In the genomic region with DNA sequence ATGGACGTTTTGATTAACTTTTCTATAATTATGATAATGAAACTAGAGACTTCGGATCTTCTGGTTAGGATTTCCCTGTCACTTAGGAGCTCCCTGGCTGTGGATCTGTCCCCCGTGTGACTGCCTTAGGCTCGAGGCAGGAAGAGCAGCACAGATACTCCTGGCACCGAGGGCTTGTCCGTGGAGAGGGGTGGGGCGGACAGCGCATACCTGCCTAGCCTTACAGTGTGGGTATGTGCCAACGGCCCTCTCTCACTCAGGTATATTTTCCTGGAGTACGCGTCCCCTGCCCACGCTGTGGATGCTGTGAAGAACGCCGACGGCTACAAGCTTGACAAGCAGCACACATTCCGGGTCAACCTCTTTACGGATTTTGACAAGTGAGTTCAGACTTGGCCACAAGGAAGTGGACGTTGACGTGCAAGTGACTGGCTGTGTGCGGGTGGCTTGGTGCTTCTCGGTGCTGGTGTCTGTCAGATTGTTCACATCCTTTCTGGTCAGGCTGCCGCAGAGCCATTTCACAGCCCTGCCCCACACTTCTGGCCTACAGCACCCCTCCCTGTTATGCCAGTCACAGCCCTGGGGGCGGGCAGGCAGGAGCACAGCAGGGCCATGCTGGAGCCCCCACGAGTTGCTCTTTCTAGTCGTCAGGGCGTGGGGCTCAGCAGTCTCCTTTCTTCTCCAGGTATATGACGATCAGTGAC, we compare ENCODE assay signal across 14 cellular contexts. TPM values are rescaled to one million over a fixed set of nuclear protein-coding genes. Genes with fewer than 3 reads are reported as not detected.
DNase-seq lines count a peak whose midpoint lies in the region; ATAC-seq, FAIRE-seq and TF ChIP-seq lines count a peak whose summit lies in the region.
"Had no signal": no experiment of that assay in that cellular context is flagged by ENCODE, and none has a peak within 500 bp of the region (broad histone marks: within the 10 kb centered on the region; RNA-seq: fewer than 3 reads in every experiment).

No MANE protein-coding gene starts in this region.

- H3K27me3 ChIP-seq in H1 (replicated peaks in 1 of 4; ENCODE audit: control insufficient read depth in 3 of 4, extremely low read depth in 1 of 4, insufficient read depth in 3 of 4, low read length in 3 of 4) (no peaks in the 10 kb centered on the region), upper lobe of right lung (no peaks in the 10 kb centered on the region)

- H3K4ac ChIP-seq in H1 (replicated peaks; ENCODE audit: insufficient read length, low read depth, low read length) = no peak overlapping the region

- H3K4me3 Mint-ChIP-seq in WTC11 (no peak overlapping the region), natural killer cell (peak overlapping the region; percentile 87)
- H3K4me3 Mint-ChIP-seq: B cell; CD4-positive, alpha-beta T cell had no signal

- no peak for TF ChIP-seq EP300 in H1 (IDR thresholded peaks at IDR 0.05; ENCODE audit: borderline replicate concordance in 1 of 2, low read depth in 2 of 2, low read length in 2 of 2)

- no peak overlapping the region for H2AK5ac ChIP-seq in H1 (ENCODE audit: low read depth, low read length)

- peaks cover 45 to 72% (median 63%) of the 10 kb centered on the region in 4 experiments for H3K36me3 ChIP-seq in H1 (ENCODE audit: control insufficient read depth in 2 of 4, insufficient read depth in 4 of 4, low read length in 3 of 4)
- peaks cover 93% of the 10 kb centered on the region for H3K36me3 ChIP-seq in upper lobe of right lung

- H3K27ac Mint-ChIP-seq in WTC11 (peak overlapping the region; percentile 19; the same call in 1 of the 2 replicates), natural killer cell (peak overlapping the region; percentile 85 to 96)
- H3K27ac Mint-ChIP-seq: B cell; CD4-positive, alpha-beta T cell had no signal

- TF ChIP-seq CTCF in WTC11 (IDR thresholded peaks at IDR 0.05) (no peak), H1 (IDR thresholded peaks at IDR 0.05; ENCODE audit: control extremely low read depth in 1 of 3, insufficient read depth in 1 of 3, low read depth in 1 of 3, low read length in 3 of 3) (no peak), natural killer cell (IDR thresholded peaks at IDR 0.05) (no peak), upper lobe of right lung (IDR thresholded peaks at IDR 0.05) (no peak)

- ATAC-seq in WTC11 = no peak
- peak; percentile 84 to 94 (median 90) for ATAC-seq in natural killer cell
- peak; percentile 24 for ATAC-seq in upper lobe of right lung
- no peak for ATAC-seq in GM21515 (IDR thresholded peaks at IDR 0.05; ENCODE audit: unreplicated experiment)
- no peak for ATAC-seq in GM18868 (IDR thresholded peaks at IDR 0.05; ENCODE audit: unreplicated experiment)
- ATAC-seq: HCT116 had no signal

- peaks cover 10% of the 10 kb centered on the region for H3K4me1 Mint-ChIP-seq in WTC11
- peaks cover 52 to 53% of the 10 kb centered on the region in 2 donors for H3K4me1 Mint-ChIP-seq in natural killer cell

- no peak overlapping the region for H3K23ac ChIP-seq in H1 (ENCODE audit: insufficient read length)

- H4K5ac ChIP-seq in H1 (ENCODE audit: insufficient read length, low read depth, low read length) = no peak overlapping the region

- intact Hi-C loops in natural killer cell (cut with micrococcal nuclease) (loop anchor here (2.0 to 5.0 kb wide), 2 partner anchors 45 to 56 kb away; no protein-coding TSS in a partner anchor), upper lobe of right lung (cut with DNase I) (no loop called here)

- 97% methylated on average over 27 of the region's 27 CpGs; no CpG with 5 or more reads in 1 of the 2 experiments for WGBS in H1 (ENCODE audit: extremely low coverage in 1 of 2, insufficient coverage in 1 of 2, insufficient read length in 1 of 2, insufficient replicate concordance in 2 of 2, low coverage in 1 of 2, low lambda C conversion rate in 2 of 2, missing lambda C conversion rate in 1 of 2), 2 experiments

- no peak overlapping the region for H3K56ac ChIP-seq in H1 (replicated peaks; ENCODE audit: insufficient read length, low read depth, low read length)

- no peak overlapping the region for H2BK5ac ChIP-seq in H1 (ENCODE audit: low read depth, low read length)

- DNase-seq in WTC11 (ENCODE audit: low spot score) (no peak), H1 (ENCODE audit: low read depth in 1 of 2, low spot score in 2 of 2) (no peak), natural killer cell (peak; percentile 43), upper lobe of right lung (no peak), NCI-H526 treated with DMSO at 0.1 percent for 48 hours (lab: John Stamatoyannopoulos, UW) (no peak)
- DNase-seq: C1 segment of cervical spinal cord; Calu3; CD4-positive, alpha-beta T cell; DMS 273 treated with DMSO at 0.1 percent for 48 hours had no signal

- no peak overlapping the region for H4K8ac ChIP-seq in H1 (ENCODE audit: extremely low read depth, insufficient read depth, low read length)

- no peak overlapping the region for H3K18ac ChIP-seq in H1 (ENCODE audit: extremely low read depth, low read length)

- H3K4me3 ChIP-seq in H1 (ENCODE audit: extremely low read depth in 1 of 4, insufficient read depth in 2 of 4, low read depth in 3 of 4, low read length in 4 of 4) (no peak overlapping the region), upper lobe of right lung (no peak overlapping the region)

- H3K9me3 ChIP-seq in H1 (ENCODE audit: insufficient read depth in 2 of 2, low read depth in 1 of 2, low read length in 1 of 2) = no peaks in the 10 kb centered on the region
- H3K9me3 ChIP-seq in upper lobe of right lung = no peaks in the 10 kb centered on the region

- H3K9me3 Mint-ChIP-seq in WTC11 (no peaks in the 10 kb centered on the region), natural killer cell (no peaks in the 10 kb centered on the region)
- H3K9me3 Mint-ChIP-seq: CD4-positive, alpha-beta T cell had no signal

- no peak overlapping the region for H3K27ac ChIP-seq in H1 (ENCODE audit: low read depth, low read length)
- H3K27ac ChIP-seq in upper lobe of right lung = no peak overlapping the region

- H2AFZ ChIP-seq in H1 (ENCODE audit: low read length) = no peak overlapping the region

- no peak overlapping the region for H3K4me2 ChIP-seq in H1 (ENCODE audit: insufficient read depth in 1 of 2, low read depth in 2 of 2, low read length in 2 of 2)

- H3K4me1 ChIP-seq in H1 (replicated peaks in 1 of 4; ENCODE audit: control insufficient read depth in 3 of 4, insufficient read depth in 4 of 4, low read length in 3 of 4) (no peaks in the 10 kb centered on the region), upper lobe of right lung (peaks cover 20% of the 10 kb centered on the region)

- TF ChIP-seq RAD21 in H1 (IDR thresholded peaks at IDR 0.05 in 1 of 2, conservative IDR thresholded peaks at IDR 0.05 in 1 of 2; ENCODE audit: low read depth in 2 of 2, low read length in 2 of 2) = no peak

- POLR2A ChIA-PET in WTC11 (lab: Charles Lee) = interaction anchor here (0.7 kb wide), 1 partner anchor 123 kb away, joined by 3 read pairs; no protein-coding TSS in a partner anchor
- POLR2A ChIA-PET in H1 (lab: Charles Lee; ENCODE audit: partially characterized antibody) = interaction anchor here (0.9 to 7.6 kb wide), 5 partner anchors 11 to 112 kb away, joined by 3 to 38 read pairs (median 4); no protein-coding TSS in a partner anchor

- H3K27me3 Mint-ChIP-seq in WTC11 (ENCODE audit: low read depth) = no peaks in the 10 kb centered on the region
- no peaks in the 10 kb centered on the region for H3K27me3 Mint-ChIP-seq in natural killer cell (ENCODE audit: low read depth in 2 of 2)
- H3K27me3 Mint-ChIP-seq: B cell; CD4-positive, alpha-beta T cell had no signal

- H4K91ac ChIP-seq in H1 (replicated peaks; ENCODE audit: insufficient read length, low read length) = no peak overlapping the region

- no peak for TF ChIP-seq POLR2A in H1 (IDR thresholded peaks at IDR 0.05; ENCODE audit: control extremely low read depth in 1 of 2, low read depth in 2 of 2, low read length in 2 of 2)

- no peak overlapping the region for H2BK120ac ChIP-seq in H1 (replicated peaks; ENCODE audit: low read depth, low read length)

- H2BK15ac ChIP-seq in H1 (ENCODE audit: low read length) = no peak overlapping the region

- H3K36me3 Mint-ChIP-seq in WTC11 = peaks cover 84% of the 10 kb centered on the region
- no peaks in the 10 kb centered on the region for H3K36me3 Mint-ChIP-seq in natural killer cell

- no peaks in the 10 kb centered on the region for H3K23me2 ChIP-seq in H1 (ENCODE audit: low read depth, low read length)

- H4K20me1 ChIP-seq in H1 (replicated peaks in 1 of 2; ENCODE audit: control insufficient read depth in 1 of 2, insufficient read depth in 2 of 2, low read length in 2 of 2) = peaks cover 20 to 28% of the 10 kb centered on the region in 2 experiments

- H3K79me1 ChIP-seq in H1 (ENCODE audit: low read depth, low read length) = peaks cover 10% of the 10 kb centered on the region

- peaks cover 27 to 47% of the 10 kb centered on the region in 2 experiments for H3K79me2 ChIP-seq in H1 (ENCODE audit: control insufficient read depth in 1 of 2, insufficient read depth in 2 of 2, low read length in 2 of 2)

- no peak overlapping the region for H2BK20ac ChIP-seq in H1 (ENCODE audit: low read length)

- no peak for FAIRE-seq in H1 (lab: Jason Lieb, UNC)
- FAIRE-seq: A204.1 had no signal

- H3K14ac ChIP-seq in H1 (ENCODE audit: insufficient read length) = no peak overlapping the region

- no peak overlapping the region for H3K9ac ChIP-seq in H1 (replicated peaks in 1 of 4; ENCODE audit: extremely low read depth in 1 of 4, low read depth in 3 of 4, low read length in 3 of 4)

- CTCF ChIA-PET in WTC11 (lab: Charles Lee) (no interaction called here), H1 (lab: Charles Lee; ENCODE audit: partially characterized antibody) (interaction anchor here (0.9 to 5.7 kb wide), 3 partner anchors 8 to 116 kb away, joined by 3 to 34 read pairs (median 4); no protein-coding TSS in a partner anchor)

- H2BK12ac ChIP-seq in H1 (ENCODE audit: low read depth, low read length) = no peak overlapping the region

RNA-seq across cellular contexts. Expression of a gene that starts 7.9 kb away (rescaled TPM):
- 300 to 361 TPM (median 304 TPM) in 3 replicates for total RNA-seq in WTC11 (2021)
- 306 and 316 TPM in 2 replicates for total RNA-seq in H1 (2021; fragmentation: NEBNext Ultra II Directional; extraction: Animal tissue kit (Norgen Biotek cat#: 25700))
- 167 and 211 TPM in 2 replicates for polyA plus RNA-seq in H1 (2011; rRNA removed)
- 181 TPM for polyA plus RNA-seq in H1 (2011; cell fraction: cytosol; rRNA removed)
- 316 TPM for polyA plus RNA-seq in H1 (2011; cell fraction: nucleus; rRNA removed)
- polyA plus RNA-seq in H1 (2012, experiment 1 of 2) = 268 to 336 TPM (median 277 TPM) in 4 replicates
- polyA plus RNA-seq in H1 (2012, experiment 2 of 2) = 155 TPM
- polyA plus RNA-seq in H1 (2013, experiment 1 of 2) = 177 TPM
- 161 TPM for polyA plus RNA-seq in H1 (2013, experiment 2 of 2)
- polyA minus RNA-seq in H1 (2011; rRNA and poly(A)+ RNA removed) = 182 and 192 TPM in 2 replicates
- 142 TPM for polyA minus RNA-seq in H1 (2011; cell fraction: cytosol; rRNA and poly(A)+ RNA removed)
- polyA minus RNA-seq in H1 (2011; cell fraction: nucleus; rRNA and poly(A)+ RNA removed) = 129 TPM
- 100 to 1,000 TPM; 194 to 219 (median 197) TPM for total RNA-seq in natural killer cell
- 107 TPM for total RNA-seq in upper lobe of right lung

RNA-seq across cellular contexts. Expression of a gene that starts 40.9 kb away (rescaled TPM):
- total RNA-seq in WTC11 (2021) (18.3 to 21.7 TPM (median 20.7 TPM) in 3 replicates), natural killer cell (100 to 1,000 TPM; 102 to 159 (median 124) TPM), upper lobe of right lung (29.8 TPM)
- 13.4 and 18.2 TPM in 2 replicates for total RNA-seq in H1 (2021; fragmentation: NEBNext Ultra II Directional; extraction: Animal tissue kit (Norgen Biotek cat#: 25700))
- polyA plus RNA-seq in H1 (2011; rRNA removed) = 24.1 and 28.0 TPM in 2 replicates
- 13.3 TPM for polyA plus RNA-seq in H1 (2011; cell fraction: cytosol; rRNA removed)
- polyA plus RNA-seq in H1 (2011; cell fraction: nucleus; rRNA removed) = 14.9 TPM
- 9.4 to 12.3 TPM (median 11.3 TPM) in 4 replicates for polyA plus RNA-seq in H1 (2012, experiment 1 of 2)
- 9.6 TPM for polyA plus RNA-seq in H1 (2012, experiment 2 of 2)
- polyA plus RNA-seq in H1 (2013, experiment 1 of 2) = 20.2 TPM
- polyA plus RNA-seq in H1 (2013, experiment 2 of 2) = 21.4 TPM
- polyA minus RNA-seq in H1 (2011; rRNA and poly(A)+ RNA removed) = 5.8 and 7.4 TPM in 2 replicates
- 16.1 TPM for polyA minus RNA-seq in H1 (2011; cell fraction: cytosol; rRNA and poly(A)+ RNA removed)
- 8.9 TPM for polyA minus RNA-seq in H1 (2011; cell fraction: nucleus; rRNA and poly(A)+ RNA removed)

RNA-seq across cellular contexts. Expression of a gene that starts 48.3 kb away (rescaled TPM):
- total RNA-seq in WTC11 (2021) (44.9 to 50.8 TPM (median 49.6 TPM) in 3 replicates), natural killer cell (10 to 100 TPM in 2 of 3 donors, 1 to 10 TPM in 1; 8.3 to 15.7 (median 12.6) TPM), upper lobe of right lung (60.1 TPM)
- 46.2 and 49.5 TPM in 2 replicates for total RNA-seq in H1 (2021; fragmentation: NEBNext Ultra II Directional; extraction: Animal tissue kit (Norgen Biotek cat#: 25700))
- 69.2 and 70.8 TPM in 2 replicates for polyA plus RNA-seq in H1 (2011; rRNA removed)
- polyA plus RNA-seq in H1 (2011; cell fraction: cytosol; rRNA removed) = 43.8 TPM
- 87.4 TPM for polyA plus RNA-seq in H1 (2011; cell fraction: nucleus; rRNA removed)
- 24.9 to 55.7 TPM (median 48.9 TPM) in 4 replicates for polyA plus RNA-seq in H1 (2012, experiment 1 of 2)
- 15.1 TPM for polyA plus RNA-seq in H1 (2012, experiment 2 of 2)
- 13.0 TPM for polyA plus RNA-seq in H1 (2013, experiment 1 of 2)
- 12.5 TPM for polyA plus RNA-seq in H1 (2013, experiment 2 of 2)
- 76.9 and 104 TPM in 2 replicates for polyA minus RNA-seq in H1 (2011; rRNA and poly(A)+ RNA removed)
- 27.6 TPM for polyA minus RNA-seq in H1 (2011; cell fraction: cytosol; rRNA and poly(A)+ RNA removed)
- 30.4 TPM for polyA minus RNA-seq in H1 (2011; cell fraction: nucleus; rRNA and poly(A)+ RNA removed)

Comparison
In these comparisons a context has a peak if more than half of its experiments do, and no peak if none do; other contexts are left out.
1. ATAC-seq: peak in natural killer cell (3 of 3) and upper lobe of right lung (single experiment); none in WTC11 (single experiment), GM21515 (single experiment) and GM18868 (single experiment).